1 cellular context compared by ENCODE assay signal in the genomic region with DNA sequence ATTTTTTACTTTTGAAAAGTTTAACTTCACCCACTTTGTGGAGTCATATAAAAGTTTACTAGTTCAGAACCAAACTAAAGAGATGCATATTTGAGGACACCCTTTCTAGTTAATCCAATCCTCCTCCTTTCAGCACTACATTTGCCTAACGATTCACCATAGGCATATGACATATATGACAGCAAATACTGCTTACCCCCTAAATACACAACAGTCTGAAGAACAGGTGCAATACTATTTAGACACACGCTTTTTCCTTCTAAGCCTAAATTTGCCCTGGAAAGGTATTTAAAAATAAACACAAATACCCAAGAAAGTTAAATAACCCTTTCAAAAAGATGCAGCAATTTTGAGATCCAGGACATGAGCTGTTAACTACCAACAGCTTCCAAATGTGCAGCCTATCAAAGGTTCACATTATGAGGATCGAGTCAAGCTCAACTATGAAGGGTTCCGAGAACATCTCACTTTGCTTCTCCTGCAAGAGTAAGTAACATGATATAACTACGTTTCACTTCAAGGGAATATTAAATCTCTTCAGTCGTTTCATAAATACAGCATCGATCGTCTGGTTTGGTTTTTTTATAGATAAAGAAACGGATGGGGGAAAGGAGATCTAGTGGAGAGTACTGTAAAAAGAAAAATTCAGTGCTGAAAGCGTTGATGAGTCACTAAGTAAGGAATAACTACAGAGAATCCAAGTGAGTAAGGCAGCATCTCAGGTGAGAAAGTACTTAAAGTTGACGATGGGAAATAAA.
A peak's percentile ranks its signal among the peaks of the same experiment; 100 is the strongest.
TF ChIP-seq lines count a peak whose summit lies in the region.

No MANE protein-coding gene starts in this region.

TF ChIP-seq in HepG2, 621 proteins besides CTCF, POLR2A, EP300 and RAD21 (continued from another document):
- TF ChIP-seq, protein P1, sequence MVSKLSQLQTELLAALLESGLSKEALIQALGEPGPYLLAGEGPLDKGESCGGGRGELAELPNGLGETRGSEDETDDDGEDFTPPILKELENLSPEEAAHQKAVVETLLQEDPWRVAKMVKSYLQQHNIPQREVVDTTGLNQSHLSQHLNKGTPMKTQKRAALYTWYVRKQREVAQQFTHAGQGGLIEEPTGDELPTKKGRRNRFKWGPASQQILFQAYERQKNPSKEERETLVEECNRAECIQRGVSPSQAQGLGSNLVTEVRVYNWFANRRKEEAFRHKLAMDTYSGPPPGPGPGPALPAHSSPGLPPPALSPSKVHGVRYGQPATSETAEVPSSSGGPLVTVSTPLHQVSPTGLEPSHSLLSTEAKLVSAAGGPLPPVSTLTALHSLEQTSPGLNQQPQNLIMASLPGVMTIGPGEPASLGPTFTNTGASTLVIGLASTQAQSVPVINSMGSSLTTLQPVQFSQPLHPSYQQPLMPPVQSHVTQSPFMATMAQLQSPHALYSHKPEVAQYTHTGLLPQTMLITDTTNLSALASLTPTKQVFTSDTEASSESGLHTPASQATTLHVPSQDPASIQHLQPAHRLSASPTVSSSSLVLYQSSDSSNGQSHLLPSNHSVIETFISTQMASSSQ (IDR thresholded peaks at IDR 0.05; ENCODE audit: low read depth) = peak; percentile 16; the same call in 1 of the 2 replicates
- TF ChIP-seq, protein P1 (CRISPR knock-in tag; IDR thresholded peaks at IDR 0.05; ENCODE audit: borderline replicate concordance) = no peak
- TF ChIP-seq ZNF775 (CRISPR knock-in tag; IDR thresholded peaks at IDR 0.05; ENCODE audit: borderline replicate concordance) = no peak
- no peak for TF ChIP-seq NR2F1 (CRISPR knock-in tag; IDR thresholded peaks at IDR 0.05)
- no peak for TF ChIP-seq ETV5 (CRISPR knock-in tag; IDR thresholded peaks at IDR 0.05; ENCODE audit: borderline replicate concordance)
- TF ChIP-seq GATAD1 (CRISPR knock-in tag; IDR thresholded peaks at IDR 0.05) = no peak
- TF ChIP-seq, protein P2, sequence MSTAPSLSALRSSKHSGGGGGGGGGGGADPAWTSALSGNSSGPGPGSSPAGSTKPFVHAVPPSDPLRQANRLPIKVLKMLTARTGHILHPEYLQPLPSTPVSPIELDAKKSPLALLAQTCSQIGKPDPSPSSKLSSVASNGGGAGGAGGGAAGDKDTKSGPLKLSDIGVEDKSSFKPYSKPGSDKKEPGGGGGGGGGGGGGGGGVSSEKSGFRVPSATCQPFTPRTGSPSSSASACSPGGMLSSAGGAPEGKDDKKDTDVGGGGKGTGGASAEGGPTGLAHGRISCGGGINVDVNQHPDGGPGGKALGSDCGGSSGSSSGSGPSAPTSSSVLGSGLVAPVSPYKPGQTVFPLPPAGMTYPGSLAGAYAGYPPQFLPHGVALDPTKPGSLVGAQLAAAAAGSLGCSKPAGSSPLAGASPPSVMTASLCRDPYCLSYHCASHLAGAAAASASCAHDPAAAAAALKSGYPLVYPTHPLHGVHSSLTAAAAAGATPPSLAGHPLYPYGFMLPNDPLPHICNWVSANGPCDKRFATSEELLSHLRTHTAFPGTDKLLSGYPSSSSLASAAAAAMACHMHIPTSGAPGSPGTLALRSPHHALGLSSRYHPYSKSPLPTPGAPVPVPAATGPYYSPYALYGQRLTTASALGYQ (CRISPR knock-in tag; IDR thresholded peaks at IDR 0.05) = 0 out of 2 replicates have a peak, but pooled peaks have one; percentile 3
- no peak for TF ChIP-seq ATF1 (CRISPR knock-in tag; IDR thresholded peaks at IDR 0.05)
